ENCODE assay signal across 10 cellular contexts in the genomic region with DNA sequence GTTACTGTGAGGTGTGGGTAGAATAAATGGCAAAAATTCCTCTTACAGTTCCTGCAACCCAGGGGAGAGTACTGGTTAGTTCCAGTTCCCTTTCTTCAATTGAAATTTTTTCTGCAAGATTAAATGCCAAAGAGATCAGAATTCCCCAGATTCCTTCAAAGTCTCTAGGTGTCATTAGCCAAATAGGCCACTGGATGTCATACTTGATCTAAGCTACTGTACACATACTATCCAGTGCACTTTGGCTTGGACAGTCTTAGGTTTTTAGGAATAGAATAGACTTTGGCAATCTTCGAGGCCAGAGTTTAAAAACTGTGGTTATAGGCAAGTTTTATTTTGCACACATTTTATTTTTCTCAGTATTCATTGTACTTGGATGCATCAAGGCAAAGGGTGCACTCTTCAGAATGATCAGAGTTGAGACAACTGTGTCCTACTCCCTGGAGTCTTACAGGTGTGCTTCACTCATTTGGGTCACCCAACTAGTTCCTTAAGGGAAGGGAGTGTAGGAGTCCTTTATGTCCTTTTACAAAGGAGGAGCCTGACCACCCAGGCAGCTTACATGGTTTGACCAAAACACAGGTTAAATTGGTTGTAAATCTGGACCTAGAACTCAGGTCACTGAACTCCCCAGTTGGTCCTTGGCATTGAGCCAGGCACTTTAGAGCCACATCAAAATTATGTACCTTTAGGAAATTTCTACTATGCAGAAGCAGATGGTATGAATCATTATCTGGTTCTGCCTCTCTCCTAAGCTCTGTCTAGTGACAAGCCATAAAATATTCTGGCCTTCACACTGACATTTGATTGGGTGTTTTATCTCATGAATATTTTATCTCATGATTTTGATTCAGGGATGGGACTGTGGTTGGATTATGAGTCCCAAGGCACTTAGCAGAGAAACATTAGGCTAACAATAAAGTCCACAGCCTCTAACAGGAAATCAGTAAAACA. TPM values are rescaled to one million over a fixed set of nuclear protein-coding genes. Genes with fewer than 3 reads are reported as not detected.
DNase-seq lines count a peak whose midpoint lies in the region; ATAC-seq, FAIRE-seq and TF ChIP-seq lines count a peak whose summit lies in the region.
"Had no signal": no experiment of that assay in that cellular context is flagged by ENCODE, and none has a peak within 500 bp of the region (broad histone marks: within the 10 kb centered on the region; RNA-seq: fewer than 3 reads in every experiment).

No MANE protein-coding gene starts in this region.

- WGBS in mesendoderm (ENCODE audit: extremely low coverage, insufficient coverage, low lambda C conversion rate) = no CpG with 5 or more reads among the region's 1 CpG

- no peak overlapping the region for H3K23ac ChIP-seq in mesendoderm (ENCODE audit: low read length)

- no peak for TF ChIP-seq POLR2A in GM12892 (IDR thresholded peaks at IDR 0.05; ENCODE audit: low read depth, low read length)

- FAIRE-seq in HTR-8/SVneo (lab: Jason Lieb, UNC) (no peak), GM12892 (lab: Jason Lieb, UNC) (no peak)

- peaks cover 0 to 8% (median 0%) of the 10 kb centered on the region in 5 experiments for H3K9me3 Mint-ChIP-seq in brain
- H3K9me3 Mint-ChIP-seq: dendritic cell treated with granulocyte-macrophage colony-stimulating factor and Interleukin-4, amounts not matched to agents 40 ng/mL and 50 ng/mL, for 4 days had no signal

- no peak overlapping the region for H3K4me3 Mint-ChIP-seq in brain
- H3K4me3 Mint-ChIP-seq: dendritic cell treated with granulocyte-macrophage colony-stimulating factor and Interleukin-4, amounts not matched to agents 40 ng/mL and 50 ng/mL, for 4 days had no signal

- ATAC-seq in HG03025 (IDR thresholded peaks at IDR 0.05; ENCODE audit: low FRiP score, unreplicated experiment) = no peak

- no peak overlapping the region for H3K18ac ChIP-seq in mesendoderm (ENCODE audit: low read length)

- H2AK5ac ChIP-seq in mesendoderm (ENCODE audit: low read length) = no peak overlapping the region

- H3K9ac ChIP-seq in mesendoderm (ENCODE audit: low read length) = no peak overlapping the region

- H3K79me1 ChIP-seq in mesendoderm (ENCODE audit: low read length) = no peaks in the 10 kb centered on the region

- no peaks in the 10 kb centered on the region for H3K4me1 Mint-ChIP-seq in brain

- no peak overlapping the region for H4K8ac ChIP-seq in mesendoderm (ENCODE audit: low read depth, low read length)

- no peak overlapping the region for H3K4ac ChIP-seq in mesendoderm (ENCODE audit: low read depth, low read length)

- TF ChIP-seq CTCF in brain (conservative IDR thresholded peaks at IDR 0.05) = peak; percentile 27 to 44

- no peak overlapping the region for H3K4me2 ChIP-seq in mesendoderm (ENCODE audit: low read length)

- H3K27ac Mint-ChIP-seq in brain = no peak overlapping the region
- H3K27ac Mint-ChIP-seq: dendritic cell treated with granulocyte-macrophage colony-stimulating factor and Interleukin-4, amounts not matched to agents 40 ng/mL and 50 ng/mL, for 4 days had no signal

- H2BK5ac ChIP-seq in mesendoderm (ENCODE audit: low read length) = no peak overlapping the region

- H3K27ac ChIP-seq in mesendoderm (ENCODE audit: low read depth, low read length) = no peak overlapping the region
- H3K27ac ChIP-seq: HL-60 had no signal

- H3K79me2 ChIP-seq in mesendoderm (ENCODE audit: control insufficient read depth, insufficient read depth, low read length) = no peaks in the 10 kb centered on the region

- DNase-seq in Daoy (ENCODE audit: low read depth) (peak; percentile 11), HTR-8/SVneo (ENCODE audit: insufficient read length, low spot score) (peak; percentile 34), mesendoderm (peak; percentile 65), T-helper 1 cell (no peak), GM12892 (ENCODE audit: insufficient read length) (no peak), NCI-H2081 treated with DMSO at 0.1 percent for 48 hours (lab: John Stamatoyannopoulos, UW) (no peak)

- no peak overlapping the region for H3K56ac ChIP-seq in mesendoderm (ENCODE audit: low read length)

- H3K27me3 ChIP-seq in mesendoderm (ENCODE audit: insufficient read depth, low read length, poor library complexity) = no peaks in the 10 kb centered on the region

- peaks cover 12% of the 10 kb centered on the region for H3K27me3 Mint-ChIP-seq in brain
- H3K27me3 Mint-ChIP-seq: dendritic cell treated with granulocyte-macrophage colony-stimulating factor and Interleukin-4, amounts not matched to agents 40 ng/mL and 50 ng/mL, for 4 days had no signal

- H3K36me3 Mint-ChIP-seq in brain = no peaks in the 10 kb centered on the region

- no peak overlapping the region for H2BK15ac ChIP-seq in mesendoderm (replicated peaks; ENCODE audit: low read depth)

- no peak overlapping the region for H3K4me3 ChIP-seq in mesendoderm (ENCODE audit: low read length)

- no peaks in the 10 kb centered on the region for H3K4me1 ChIP-seq in mesendoderm (ENCODE audit: control insufficient read depth, low read depth, low read length)

- H3K36me3 ChIP-seq in mesendoderm (ENCODE audit: control insufficient read depth, insufficient read depth, low read length) = no peaks in the 10 kb centered on the region

- no peak overlapping the region for H4K5ac ChIP-seq in mesendoderm (ENCODE audit: low read length)

- no peak overlapping the region for H2BK120ac ChIP-seq in mesendoderm (ENCODE audit: low read depth, low read length)

RNA-seq across cellular contexts. Expression of a gene that starts 49.5 kb away (rescaled TPM):
- 4.5 and 5.5 TPM in 2 replicates for total RNA-seq in Daoy (2014; rRNA removed; shearing (Covaris generic))
- 3.9 TPM for polyA plus RNA-seq in brain (ENCODE audit: insufficient read depth, low read depth, low replicate concordance)
- 7.7 TPM for polyA plus RNA-seq in mesendoderm (2013, experiment 1 of 2)
- 6.2 TPM for polyA plus RNA-seq in mesendoderm (2013, experiment 2 of 2)
- 4.2 TPM for polyA plus RNA-seq in GM12892 (2012; ENCODE audit: missing spikeins)

Comparison
In these comparisons a context has a peak if more than half of its experiments do, and no peak if none do; other contexts are left out.
1. DNase-seq: peak in Daoy (single experiment), HTR-8/SVneo (single experiment) and mesendoderm (single experiment); none in T-helper 1 cell (0 of 5), GM12892 (single experiment) and NCI-H2081 treated with DMSO at 0.1 percent for 48 hours (single experiment).